Comparison of ENCODE assay signal across 8 cellular contexts in genomic region chr1:26417111-26417510, GRCh38. TPM values are rescaled to one million over a fixed set of nuclear protein-coding genes. Genes with fewer than 3 reads are reported as not detected.
DNase-seq lines count a peak whose midpoint lies in the region; ATAC-seq and TF ChIP-seq lines count a peak whose summit lies in the region.

No MANE protein-coding gene starts in this region.

- no peak overlapping the region for H2BK120ac ChIP-seq in trophoblast cell (ENCODE audit: insufficient read depth, low read length, poor library complexity)

- H3K36me3 Mint-ChIP-seq in activated naive CD4-positive, alpha-beta T cell treated with anti-CD3 and anti-CD28 coated beads, Interleukin-2, amount 10 ng/mL, durations not matched to agents 7 days and 5 days: no peaks in the 10 kb centered on the region

- H3K9me3 ChIP-seq in trophoblast cell (ENCODE audit: insufficient read depth, low read depth, low read length) (no peaks in the 10 kb centered on the region), upper lobe of right lung (no peaks in the 10 kb centered on the region)

- DNase-seq in GM13976 (ENCODE audit: low spot score): peak; percentile 85
- peak; percentile 74 for DNase-seq in NCI-H1092 (lab: John Stamatoyannopoulos, UW)
- DNase-seq in SKM-1 treated with dmso at 0.1 percent for 144 hours (lab: John Stamatoyannopoulos, UW; ENCODE audit: unreplicated experiment): peak; percentile 53
- DNase-seq in activated naive CD4-positive, alpha-beta T cell treated with anti-CD3 and anti-CD28 coated beads, Interleukin-2, amount 10 ng/mL, durations not matched to agents 7 days and 5 days: peak; percentile 92
- DNase-seq in Right ventricle myocardium inferior (ENCODE audit: missing footprints): peak; percentile 82
- DNase-seq in trophoblast cell: peak; percentile 96 to 98
- DNase-seq in upper lobe of right lung: peak; percentile 87

- H3K18ac ChIP-seq in trophoblast cell (ENCODE audit: low read length): no peak overlapping the region

- CTCF ChIA-PET in activated naive CD4-positive, alpha-beta T cell treated with anti-CD3 and anti-CD28 coated beads, Interleukin-2, amount 10 ng/mL, durations not matched to agents 7 days and 5 days (lab: Charles Lee): interaction anchor here (0.6 to 3.0 kb wide), 51 partner anchors 8 to 397 kb away, joined by 3 to 30 read pairs (median 7); partner anchors contain the start of genes CEP85, DHDDS, HMGN2 and SH3BGRL3

- H3K27ac ChIP-seq in trophoblast cell (ENCODE audit: low read depth, low read length) (peak overlapping the region; percentile 98), upper lobe of right lung (no peak overlapping the region)

- H3K4me3 ChIP-seq in trophoblast cell (ENCODE audit: low read depth, low read length) (no peak overlapping the region), upper lobe of right lung (no peak overlapping the region)

- H4K8ac ChIP-seq in trophoblast cell (ENCODE audit: low read depth, low read length): no peak overlapping the region

- no CpG with 5 or more reads among the region's 7 CpGs for WGBS in trophoblast cell (ENCODE audit: extremely low coverage, insufficient coverage, insufficient read length)

- H3K27me3 Mint-ChIP-seq in activated naive CD4-positive, alpha-beta T cell treated with anti-CD3 and anti-CD28 coated beads, Interleukin-2, amount 10 ng/mL, durations not matched to agents 7 days and 5 days: peaks cover 60% of the 10 kb centered on the region

- no peak overlapping the region for H3K4ac ChIP-seq in trophoblast cell (ENCODE audit: low read depth, low read length)

- H3K79me2 ChIP-seq in trophoblast cell (ENCODE audit: control insufficient read depth, insufficient read depth, low read length, poor library complexity): peaks cover 12% of the 10 kb centered on the region

- no peak overlapping the region for H2AK5ac ChIP-seq in trophoblast cell (ENCODE audit: low read length)

- H3K27ac Mint-ChIP-seq in activated naive CD4-positive, alpha-beta T cell treated with anti-CD3 and anti-CD28 coated beads, Interleukin-2, amount 10 ng/mL, durations not matched to agents 7 days and 5 days: no peak overlapping the region

- H3K36me3 ChIP-seq in trophoblast cell (ENCODE audit: control insufficient read depth in 1 of 2, insufficient read depth in 2 of 2, low read length in 2 of 2) (peaks cover 0 to 2% of the 10 kb centered on the region in 2 experiments), upper lobe of right lung (no peaks in the 10 kb centered on the region)

- peaks cover 4% of the 10 kb centered on the region for H3K4me1 Mint-ChIP-seq in activated naive CD4-positive, alpha-beta T cell treated with anti-CD3 and anti-CD28 coated beads, Interleukin-2, amount 10 ng/mL, durations not matched to agents 7 days and 5 days

- no peaks in the 10 kb centered on the region for H3K27me3 ChIP-seq in trophoblast cell (ENCODE audit: insufficient read depth, low read length)
- H3K27me3 ChIP-seq in upper lobe of right lung: peaks cover 37% of the 10 kb centered on the region

- peaks cover 29 to 34% of the 10 kb centered on the region in 2 experiments for H3K4me1 ChIP-seq in trophoblast cell (ENCODE audit: control insufficient read depth in 1 of 2, insufficient read depth in 2 of 2, low read length in 2 of 2)
- H3K4me1 ChIP-seq in upper lobe of right lung: no peaks in the 10 kb centered on the region

- no peak overlapping the region for H3K9ac ChIP-seq in trophoblast cell (ENCODE audit: low read length)

- H4K91ac ChIP-seq in trophoblast cell (ENCODE audit: low read depth, low read length): no peak overlapping the region

- H2BK12ac ChIP-seq in trophoblast cell (ENCODE audit: low read length): no peak overlapping the region

- peaks cover 18% of the 10 kb centered on the region for H3K79me1 ChIP-seq in trophoblast cell (ENCODE audit: low read length)

- no peak overlapping the region for H2BK5ac ChIP-seq in trophoblast cell (ENCODE audit: low read depth, low read length, poor library complexity)

- TF ChIP-seq CTCF in GM13976 (IDR thresholded peaks at IDR 0.05; ENCODE audit: borderline replicate concordance, control extremely low read depth, extremely low read depth, insufficient read depth, missing control alignments): peak; percentile 97
- peak; percentile 89 for TF ChIP-seq CTCF in upper lobe of right lung (IDR thresholded peaks at IDR 0.05)

- no peak overlapping the region for H2AFZ ChIP-seq in trophoblast cell (ENCODE audit: insufficient read depth, low read length, poor library complexity)

- H3K14ac ChIP-seq in trophoblast cell (ENCODE audit: low read length): no peak overlapping the region

- H4K12ac ChIP-seq in trophoblast cell (ENCODE audit: low read depth, low read length): no peak overlapping the region

- ATAC-seq in Right ventricle myocardium inferior (peak; percentile 65), upper lobe of right lung (peak; percentile 98), GM19023 (IDR thresholded peaks at IDR 0.05; ENCODE audit: unreplicated experiment) (no peak)

- peak overlapping the region; percentile 44 for H3K4me2 ChIP-seq in trophoblast cell (ENCODE audit: low read length)

- intact Hi-C loops in Right ventricle myocardium inferior (cut with DNase I): no loop called here
- intact Hi-C loops in upper lobe of right lung (cut with DNase I): no loop called here

- H3K9me3 Mint-ChIP-seq in activated naive CD4-positive, alpha-beta T cell treated with anti-CD3 and anti-CD28 coated beads, Interleukin-2, amount 10 ng/mL, durations not matched to agents 7 days and 5 days: no peaks in the 10 kb centered on the region

- no peak overlapping the region for H3K23ac ChIP-seq in trophoblast cell (ENCODE audit: low read length)

- in situ Hi-C loops in GM13976 (cut with MboI; ENCODE audit: low sequenced_read_pairs, unreplicated experiment): no loop called here

- H3K4me3 Mint-ChIP-seq in activated naive CD4-positive, alpha-beta T cell treated with anti-CD3 and anti-CD28 coated beads, Interleukin-2, amount 10 ng/mL, durations not matched to agents 7 days and 5 days: no peak overlapping the region

RNA-seq across cellular contexts. Expression of gene LIN28A, which starts 6.5 kb away (rescaled TPM):
- not detected for total RNA-seq in Right ventricle myocardium inferior
- 48.2 and 51.4 TPM in 2 replicates for polyA plus RNA-seq in trophoblast cell (2013)
- not detected for total RNA-seq in upper lobe of right lung

RNA-seq across cellular contexts. Expression of gene DHDDS, which starts 15.0 kb away (rescaled TPM):
- total RNA-seq in Right ventricle myocardium inferior: 25.7 TPM
- 46.2 and 49.7 TPM in 2 replicates for polyA plus RNA-seq in trophoblast cell (2013)
- total RNA-seq in upper lobe of right lung: 41.1 TPM

RNA-seq across cellular contexts. Expression of gene ZNF683, which starts 44.6 kb away (rescaled TPM):
- total RNA-seq in Right ventricle myocardium inferior: 0.14 TPM
- not detected in 2 replicates for polyA plus RNA-seq in trophoblast cell (2013)
- total RNA-seq in upper lobe of right lung: 1.1 TPM

RNA-seq across cellular contexts. Expression of gene HMGN2, which starts 55.1 kb away (rescaled TPM):
- 150 TPM for total RNA-seq in Right ventricle myocardium inferior
- 468 and 486 TPM in 2 replicates for polyA plus RNA-seq in trophoblast cell (2013)
- total RNA-seq in upper lobe of right lung: 298 TPM
